10 cellular contexts compared by ENCODE assay signal in genomic region chr15:98203872-98204660, GRCh38.
"Had no signal": no experiment of that assay in that cellular context is flagged by ENCODE, and none has a peak within 500 bp of the region (broad histone marks: within the 10 kb centered on the region; RNA-seq: fewer than 3 reads in every experiment).

No MANE protein-coding gene starts in this region.

- H3K4me1 Mint-ChIP-seq: IgD-negative memory B cell had no signal

- H3K4me3 ChIP-seq: GM23248, HAP-1 had no signal

- H3K9ac ChIP-seq: GM23248 had no signal

- H3K27ac Mint-ChIP-seq: HFFc6, IgD-negative memory B cell had no signal

- H3K9me3 ChIP-seq: HAP-1 had no signal

- H3K9me3 Mint-ChIP-seq: HFFc6, IgD-negative memory B cell had no signal

- H3K4me3 Mint-ChIP-seq: HFFc6, IgD-negative memory B cell had no signal

- DNase-seq: GM23248, GOT3, H7, HFFc6, KG1 had no signal

- H3K4me1 ChIP-seq: HAP-1 had no signal

- H3K36me3 ChIP-seq: HAP-1 had no signal

- H3K27me3 Mint-ChIP-seq: IgD-negative memory B cell had no signal

- H3K36me3 Mint-ChIP-seq: IgD-negative memory B cell had no signal

- H2AFZ ChIP-seq: GM23248 had no signal

- H3K27ac ChIP-seq: GM23248, HL-60 had no signal

- FAIRE-seq: HepG2 had no signal

- ATAC-seq: HCT116, HepG2 had no signal
